In the genomic region with DNA sequence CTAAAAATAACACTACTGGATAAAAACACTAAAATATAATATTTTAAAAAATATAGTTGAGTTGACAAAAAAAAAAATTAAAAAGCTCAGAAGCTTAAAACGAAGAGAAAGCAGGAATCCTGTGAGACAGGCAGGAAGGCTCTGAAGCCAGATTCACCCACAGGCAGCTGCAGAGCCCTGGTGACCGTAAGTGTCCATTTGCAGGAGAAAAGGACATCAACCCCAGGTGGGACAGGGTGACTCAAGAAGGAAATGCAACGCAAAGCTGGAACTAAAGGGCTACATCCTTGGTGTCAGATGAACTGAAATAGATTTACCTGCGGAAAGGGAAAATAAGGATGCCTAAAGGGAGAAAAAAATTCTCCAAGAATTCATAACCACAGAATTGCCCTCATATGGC, we compare ENCODE assay signal across 16 cellular contexts. TPM values are rescaled to one million over a fixed set of nuclear protein-coding genes. Genes with fewer than 3 reads are reported as not detected.
DNase-seq lines count a peak whose midpoint lies in the region; ATAC-seq and TF ChIP-seq lines count a peak whose summit lies in the region.
"Had no signal": no experiment of that assay in that cellular context is flagged by ENCODE, and none has a peak within 500 bp of the region (broad histone marks: within the 10 kb centered on the region; RNA-seq: fewer than 3 reads in every experiment).

No MANE protein-coding gene starts in this region.

- H3K4me3 Mint-ChIP-seq in effector memory CD8-positive, alpha-beta T cell = no peak overlapping the region
- H3K4me3 Mint-ChIP-seq: CD8-positive, alpha-beta memory T cell; HFFc6 had no signal

- H3K14ac ChIP-seq in IMR-90 (replicated peaks; ENCODE audit: low read depth, low read length) = no peak overlapping the region
- H3K14ac ChIP-seq in mesenchymal stem cell (ENCODE audit: low read length in 2 of 2) = no peak overlapping the region

- H2BK12ac ChIP-seq in mesenchymal stem cell (ENCODE audit: low read length in 2 of 2) = no peak overlapping the region

- peak; percentile 10 for DNase-seq in H7
- no peak for DNase-seq in IMR-90
- DNase-seq in effector memory CD8-positive, alpha-beta T cell = no peak
- DNase-seq in mesenchymal stem cell = no peak
- DNase-seq in left lung = no peak
- DNase-seq in NCI-H1694 (lab: John Stamatoyannopoulos, UW) = no peak
- DNase-seq: CD8-positive, alpha-beta memory T cell; GOT3; HFFc6; KBM-7; NCI-H146; NCI-H2107; NCI-H226; OCI-M1 had no signal

- no peak overlapping the region for H4K91ac ChIP-seq in IMR-90 (ENCODE audit: insufficient read depth, low read depth, low read length)
- H4K91ac ChIP-seq in mesenchymal stem cell (ENCODE audit: low read length) = no peak overlapping the region

- no peaks in the 10 kb centered on the region for H3K27me3 Mint-ChIP-seq in effector memory CD8-positive, alpha-beta T cell
- H3K27me3 Mint-ChIP-seq: CD8-positive, alpha-beta memory T cell had no signal

- TF ChIP-seq CTCF in IMR-90 (conservative IDR thresholded peaks at IDR 0.05; ENCODE audit: low read depth, low read length) (no peak), left lung (IDR thresholded peaks at IDR 0.05) (no peak)

- H2AK9ac ChIP-seq in IMR-90 (replicated peaks; ENCODE audit: low read depth, low read length, poor library complexity) = no peak overlapping the region

- H4K8ac ChIP-seq in IMR-90 (ENCODE audit: low read depth in 2 of 2, low read length in 2 of 2) (no peak overlapping the region), mesenchymal stem cell (ENCODE audit: low read length) (peak overlapping the region; percentile 37)

- CTCF ChIA-PET in IMR-90 (lab: Yijun Ruan, JAX) = no interaction called here

- dilution Hi-C loops in IMR-90 (cut with HindIII; ENCODE audit: low sequenced_read_pairs, unreplicated experiment) = no loop called here

- H3K27me3 ChIP-seq in H7 (ENCODE audit: control insufficient read depth, insufficient read depth, low read length) (no peaks in the 10 kb centered on the region), IMR-90 (ENCODE audit: control insufficient read depth, insufficient read depth, low read length) (no peaks in the 10 kb centered on the region), mesenchymal stem cell (ENCODE audit: control insufficient read depth in 1 of 2, insufficient read depth in 1 of 2, low read length in 2 of 2) (no peaks in the 10 kb centered on the region), left lung (no peaks in the 10 kb centered on the region)

- H3K9ac ChIP-seq in IMR-90 (ENCODE audit: low read depth, low read length) = no peak overlapping the region
- H3K9ac ChIP-seq in mesenchymal stem cell (ENCODE audit: low read length) = no peak overlapping the region

- no peak for TF ChIP-seq POLR2A in IMR-90 (IDR thresholded peaks at IDR 0.05; ENCODE audit: low read depth, low read length)

- H3K27ac ChIP-seq in IMR-90 (ENCODE audit: insufficient read depth, low read length) = no peak overlapping the region
- no peak overlapping the region for H3K27ac ChIP-seq in mesenchymal stem cell (ENCODE audit: low read length, poor library complexity, severe bottlenecking)
- H3K27ac ChIP-seq in left lung = no peak overlapping the region
- H3K27ac ChIP-seq: HL-60 had no signal

- H3K4me3 ChIP-seq in H7 (ENCODE audit: insufficient read depth, low read depth, low read length) (no peak overlapping the region), IMR-90 (ENCODE audit: insufficient read depth, low read depth, low read length) (no peak overlapping the region), mesenchymal stem cell (ENCODE audit: insufficient read depth in 1 of 2, low read depth in 1 of 2, low read length in 2 of 2) (no peak overlapping the region), left lung (no peak overlapping the region)

- no peaks in the 10 kb centered on the region; the same call in 1 of the 2 replicates for H3K4me1 ChIP-seq in IMR-90 (ENCODE audit: control insufficient read depth, insufficient read depth, low read length)
- no peaks in the 10 kb centered on the region for H3K4me1 ChIP-seq in mesenchymal stem cell (ENCODE audit: control insufficient read depth, insufficient read depth, low read depth, low read length)
- H3K4me1 ChIP-seq in left lung = no peaks in the 10 kb centered on the region

- peak overlapping the region; percentile 37 to 77 for H3K27ac Mint-ChIP-seq in effector memory CD8-positive, alpha-beta T cell
- H3K27ac Mint-ChIP-seq: HFFc6 had no signal

- in situ Hi-C loops in IMR-90 (cut with MboI; ENCODE audit: low sequenced_read_pairs) = no loop called here

- H3K9me3 ChIP-seq in IMR-90 (ENCODE audit: control insufficient read depth, insufficient read depth, low read length) = no peaks in the 10 kb centered on the region
- no peaks in the 10 kb centered on the region for H3K9me3 ChIP-seq in mesenchymal stem cell (ENCODE audit: control insufficient read depth, low read length)
- H3K9me3 ChIP-seq in left lung = no peaks in the 10 kb centered on the region

- H4K20me1 ChIP-seq in IMR-90 (ENCODE audit: insufficient read depth, low read length) = peaks cover 3% of the 10 kb centered on the region; the same call in 1 of the 2 replicates

- intact Hi-C loops in IMR-90 (cut with micrococcal nuclease) (loop anchor here (5.0 kb wide), 1 partner anchor 34 kb away; no protein-coding TSS in a partner anchor), left lung (cut with DNase I) (no loop called here)

- BruUV-seq in IMR-90 (replicated peaks; lab: Mats Ljungman, UMichigan) = no TSS peak

- no CpG with 5 or more reads among the region's 4 CpGs for WGBS in IMR-90 (ENCODE audit: extremely low coverage in 2 of 2, insufficient read length in 1 of 2), 2 experiments
- WGBS in mesenchymal stem cell = 89% methylated on average over 4 of the region's 4 CpGs

- no peak overlapping the region for H3K56ac ChIP-seq in IMR-90 (ENCODE audit: extremely low read depth, insufficient read depth, low read length)

- no peak overlapping the region for H2BK15ac ChIP-seq in IMR-90 (ENCODE audit: low read depth, low read length)
- H2BK15ac ChIP-seq in mesenchymal stem cell (ENCODE audit: low read depth, poor library complexity, severe bottlenecking) = no peak overlapping the region

- peaks cover 57% of the 10 kb centered on the region for H3K36me3 Mint-ChIP-seq in effector memory CD8-positive, alpha-beta T cell (ENCODE audit: insufficient read depth)

- H3K4me1 Mint-ChIP-seq in effector memory CD8-positive, alpha-beta T cell (ENCODE audit: low read depth in 2 of 2) = peaks cover 3 to 31% of the 10 kb centered on the region in 2 donors

- no peak overlapping the region for H2AK5ac ChIP-seq in IMR-90 (ENCODE audit: low read depth, low read length)
- H2AK5ac ChIP-seq in mesenchymal stem cell (ENCODE audit: low read length, severe bottlenecking) = no peak overlapping the region

- H2AFZ ChIP-seq in IMR-90 (replicated peaks; ENCODE audit: low read length, poor library complexity) = no peak overlapping the region
- no peak overlapping the region for H2AFZ ChIP-seq in mesenchymal stem cell (ENCODE audit: low read depth, low read length)

- H2BK20ac ChIP-seq in IMR-90 (ENCODE audit: low read depth, low read length) = no peak overlapping the region

- H3K4me2 ChIP-seq in IMR-90 (ENCODE audit: low read depth, low read length) (no peak overlapping the region), mesenchymal stem cell (ENCODE audit: low read length, poor library complexity, severe bottlenecking) (no peak overlapping the region)

- no peak overlapping the region for H3K4ac ChIP-seq in IMR-90 (ENCODE audit: low read depth, low read length)
- H3K4ac ChIP-seq in mesenchymal stem cell (ENCODE audit: low read depth in 1 of 2, low read length in 2 of 2) = no peak overlapping the region

- H3K36me3 ChIP-seq in H7 (replicated peaks; ENCODE audit: control insufficient read depth, insufficient read depth, low read length) (peaks cover 3% of the 10 kb centered on the region), IMR-90 (ENCODE audit: control insufficient read depth, insufficient read depth, low read length) (peaks cover 15% of the 10 kb centered on the region), mesenchymal stem cell (ENCODE audit: control insufficient read depth in 1 of 2, insufficient read depth in 2 of 2, low read depth in 1 of 2, low read length in 2 of 2) (peaks cover 5 to 87% of the 10 kb centered on the region in 2 experiments), left lung (peaks cover 0 to 40% of the 10 kb centered on the region in 2 donors)

- peaks cover 5% of the 10 kb centered on the region for H3K9me1 ChIP-seq in IMR-90 (ENCODE audit: insufficient read depth, low read length)

- H3K18ac ChIP-seq in IMR-90 (ENCODE audit: low read depth, low read length) = no peak overlapping the region
- H3K18ac ChIP-seq in mesenchymal stem cell (ENCODE audit: low read depth in 1 of 2, low read length in 2 of 2) = no peak overlapping the region

- H2BK120ac ChIP-seq in IMR-90 (ENCODE audit: low read depth, low read length) (no peak overlapping the region), mesenchymal stem cell (ENCODE audit: low read depth, low read length) (no peak overlapping the region)

- POLR2A ChIA-PET in IMR-90 (lab: Charles Lee; ENCODE audit: unreplicated experiment) = no interaction called here

- no peak overlapping the region for H4K5ac ChIP-seq in IMR-90 (ENCODE audit: low read depth, low read length)

- H2BK5ac ChIP-seq in IMR-90 (ENCODE audit: low read depth, low read length, poor library complexity, severe bottlenecking) (no peak overlapping the region), mesenchymal stem cell (ENCODE audit: low read depth, low read length, poor library complexity, severe bottlenecking) (no peak overlapping the region)

- H3K79me1 ChIP-seq in IMR-90 (ENCODE audit: low read depth in 1 of 2, low read length in 2 of 2) (peaks cover 7 to 26% of the 10 kb centered on the region in 2 experiments), mesenchymal stem cell (replicated peaks; ENCODE audit: low read length, poor library complexity, severe bottlenecking) (peaks cover 14% of the 10 kb centered on the region)

- no peaks in the 10 kb centered on the region for H3K9me3 Mint-ChIP-seq in effector memory CD8-positive, alpha-beta T cell
- H3K9me3 Mint-ChIP-seq: CD8-positive, alpha-beta memory T cell; HFFc6 had no signal

- H3K23ac ChIP-seq in IMR-90 (ENCODE audit: low read depth, low read length) = peak overlapping the region; percentile 42; the same call in 1 of the 2 replicates
- H3K23ac ChIP-seq in mesenchymal stem cell (ENCODE audit: low read length in 2 of 2) = no peak overlapping the region

- no peak for TF ChIP-seq RAD21 in IMR-90 (IDR thresholded peaks at IDR 0.05; ENCODE audit: low read length)

- ATAC-seq in IMR-90 (ENCODE audit: low read depth) (no peak), left lung (no peak), GM21529 (IDR thresholded peaks at IDR 0.05; ENCODE audit: unreplicated experiment) (no peak)
- ATAC-seq in effector memory CD8-positive, alpha-beta T cell (replicated peaks) = no peak

TF ChIP-seq in IMR-90, 13 proteins besides CTCF, POLR2A, EP300 and RAD21 (continues in another document):
- TF ChIP-seq FOS (IDR thresholded peaks at IDR 0.05; ENCODE audit: low read depth, low read length) = no peak

RNA-seq across cellular contexts. Expression of a gene that starts 46.8 kb away (rescaled TPM):
- total RNA-seq in H7 (2014; rRNA removed; shearing (Covaris generic)) = 32.9 and 50.5 TPM in 2 replicates
- 34.7 and 36.7 TPM in 2 replicates for total RNA-seq in IMR-90 (2012; rRNA removed)
- 6.4 and 8.4 TPM in 2 replicates for polyA plus RNA-seq in IMR-90 (2012; rRNA removed)
- 1.7 and 3.6 TPM in 2 replicates for polyA plus RNA-seq in IMR-90 (2012; cell fraction: cytosol; rRNA removed)
- 4.9 and 29.1 TPM in 2 replicates for polyA plus RNA-seq in IMR-90 (2012; cell fraction: nucleus; rRNA removed; ENCODE audit: low replicate concordance)
- 14.4 TPM for polyA plus RNA-seq in mesenchymal stem cell (2013, experiment 1 of 2)
- polyA plus RNA-seq in mesenchymal stem cell (2013, experiment 2 of 2) = 13.3 TPM
- 10 to 100 TPM; 26.1 to 42.3 TPM for total RNA-seq in left lung
